8 cellular contexts compared by ENCODE assay signal in genomic region chr7:100675581-100676350, GRCh38. TPM values are rescaled to one million over a fixed set of nuclear protein-coding genes. Genes with fewer than 3 reads are reported as not detected.
A peak's percentile ranks its signal among the peaks of the same experiment; 100 is the strongest.
DNase-seq lines count a peak whose midpoint lies in the region; ATAC-seq and TF ChIP-seq lines count a peak whose summit lies in the region.

No MANE protein-coding gene starts in this region.

- peak overlapping the region in 1 of 2 donors; percentile 47 for H3K9ac ChIP-seq in mucosa of rectum (ENCODE audit: low read depth in 1 of 2, low read length in 2 of 2)

- peak overlapping the region; percentile 68 for H3K4me3 ChIP-seq in GM12865 (ENCODE audit: low read depth, low read length)
- peak overlapping the region; percentile 85 to 89 for H3K4me3 ChIP-seq in mucosa of rectum (ENCODE audit: low read length in 2 of 2)

- H3K9me3 ChIP-seq in mucosa of rectum (ENCODE audit: control insufficient read depth in 2 of 2, low read length in 2 of 2): no peaks in the 10 kb centered on the region

- H3K27me3 ChIP-seq in mucosa of rectum (ENCODE audit: control insufficient read depth in 2 of 2, insufficient read depth in 2 of 2, low read length in 2 of 2): no peaks in the 10 kb centered on the region

- DNase-seq in GM12865 (ENCODE audit: low read depth) (peak; percentile 91), NOMO-1 (lab: John Stamatoyannopoulos, UW; ENCODE audit: unreplicated experiment in 2 of 2) (peak; percentile 65 to 80), activated T-cell treated with anti-CD3 and anti-CD28 coated beads for 24 hours (ENCODE audit: low read depth) (peak; percentile 70), epithelial cell of prostate (ENCODE audit: low read depth, low spot score) (no peak), mesenteric fat pad (ENCODE audit: low spot score) (no peak)
- peak; percentile 75 for DNase-seq in stimulated activated CD8-positive, alpha-beta memory T cell treated with anti-CD3 and anti-CD28 coated beads, Interleukin-4, amount 100 ng/mL, for 24 hours (ENCODE audit: low read depth)

- peaks cover 21 to 32% of the 10 kb centered on the region in 2 donors for H3K36me3 ChIP-seq in mucosa of rectum (ENCODE audit: control insufficient read depth in 2 of 2, insufficient read depth in 2 of 2, low read length in 2 of 2)

- peak overlapping the region; percentile 87 for H3K27ac ChIP-seq in epithelial cell of prostate
- H3K27ac ChIP-seq in mucosa of rectum (ENCODE audit: low read depth in 2 of 2, low read length in 2 of 2): peak overlapping the region; percentile 97 to 99

- H3K4me1 ChIP-seq in mucosa of rectum (ENCODE audit: control insufficient read depth in 2 of 2, insufficient read depth in 2 of 2, low read length in 2 of 2): peaks cover 6 to 23% of the 10 kb centered on the region in 2 donors

- peak; percentile 32 for ATAC-seq in HG02759 (IDR thresholded peaks at IDR 0.05; ENCODE audit: unreplicated experiment)

- no peak for TF ChIP-seq CTCF in GM12865 (IDR thresholded peaks at IDR 0.05; ENCODE audit: insufficient read depth, low read depth, low read length, missing control alignments)

RNA-seq across cellular contexts. Expression of gene GNB2, which starts 2.2 kb away (rescaled TPM):
- 243 TPM for total RNA-seq in mesenteric fat pad

RNA-seq across cellular contexts. Expression of gene GIGYF1, which starts 18.3 kb away (rescaled TPM):
- 31.9 TPM for total RNA-seq in mesenteric fat pad

RNA-seq across cellular contexts. Expression of gene ACTL6B, which starts 19.5 kb away (rescaled TPM):
- not detected for total RNA-seq in mesenteric fat pad

RNA-seq across cellular contexts. Expression of gene POP7, which starts 30.2 kb away (rescaled TPM):
- total RNA-seq in mesenteric fat pad: 25.9 TPM

RNA-seq across cellular contexts. Expression of gene TFR2, which starts 34.4 kb away (rescaled TPM):
- 0.29 TPM for total RNA-seq in mesenteric fat pad

Comparison
In these comparisons a context has a peak if more than half of its experiments do, and no peak if none do; other contexts are left out.
1. DNase-seq: peak in GM12865 (single experiment), NOMO-1 (2 of 2), activated T-cell treated with anti-CD3 and anti-CD28 coated beads for 24 hours (single experiment) and stimulated activated CD8-positive, alpha-beta memory T cell treated with anti-CD3 and anti-CD28 coated beads, Interleukin-4, amount 100 ng/mL, for 24 hours (single experiment); none in epithelial cell of prostate (single experiment) and mesenteric fat pad (single experiment).